Comparison of ENCODE assay signal across 8 cellular contexts in genomic region chr2:23636412-23636811, GRCh38.
DNase-seq lines count a peak whose midpoint lies in the region; ATAC-seq and TF ChIP-seq lines count a peak whose summit lies in the region.
"Had no signal": no experiment of that assay in that cellular context is flagged by ENCODE, and none has a peak within 500 bp of the region (broad histone marks: within the 10 kb centered on the region; RNA-seq: fewer than 3 reads in every experiment).

No MANE protein-coding gene starts in this region.

- no peak overlapping the region for H2AFZ ChIP-seq in smooth muscle cell (ENCODE audit: low read depth)

- H3K4me1 ChIP-seq in smooth muscle cell (ENCODE audit: low read depth): peaks cover 14% of the 10 kb centered on the region
- H3K4me1 ChIP-seq: suprapubic skin had no signal

- 77% methylated on average over 10 of the region's 10 CpGs for WGBS in smooth muscle cell (ENCODE audit: low lambda C conversion rate)

- peak overlapping the region; percentile 45 for H3K4me2 ChIP-seq in smooth muscle cell

- no peaks in the 10 kb centered on the region for H3K9me3 ChIP-seq in smooth muscle cell (replicated peaks; ENCODE audit: low read depth)
- H3K9me3 ChIP-seq: suprapubic skin had no signal

- peak overlapping the region; percentile 4 for H3K9ac ChIP-seq in smooth muscle cell (ENCODE audit: low read depth)

- H3K79me2 ChIP-seq in smooth muscle cell (ENCODE audit: low read depth): no peaks in the 10 kb centered on the region

- peak; percentile 16 for DNase-seq in HCEC 1CT
- peak; percentile 22 for DNase-seq in SW480 (ENCODE audit: low spot score)
- peak; percentile 58 for DNase-seq in left cardiac atrium
- DNase-seq in smooth muscle cell (lab: John Stamatoyannopoulos, UW; ENCODE audit: unreplicated experiment): no peak
- DNase-seq in GM19238 (ENCODE audit: insufficient read length, low spot score): no peak

- no peaks in the 10 kb centered on the region for H3K27me3 ChIP-seq in smooth muscle cell (ENCODE audit: low read depth)
- H3K27me3 ChIP-seq: suprapubic skin had no signal

- no peak overlapping the region for H3K27ac ChIP-seq in smooth muscle cell (ENCODE audit: low read depth)
- H3K27ac ChIP-seq: suprapubic skin had no signal

- peak; percentile 6 for TF ChIP-seq CTCF in smooth muscle cell (IDR thresholded peaks at IDR 0.05; ENCODE audit: borderline replicate concordance, insufficient read depth, poor library complexity, severe bottlenecking)

- H3K4me3 ChIP-seq in smooth muscle cell: no peak overlapping the region
- H3K4me3 ChIP-seq: suprapubic skin had no signal

- no peaks in the 10 kb centered on the region for H3K36me3 ChIP-seq in smooth muscle cell (ENCODE audit: low read depth)

- intact Hi-C loops in left cardiac atrium (cut with DNase I): no loop called here

- H4K20me1 ChIP-seq in smooth muscle cell (ENCODE audit: low read depth): no peaks in the 10 kb centered on the region

- no peaks in the 10 kb centered on the region for H3F3A ChIP-seq in smooth muscle cell (ENCODE audit: low read depth)

- peak; percentile 63 to 67 for ATAC-seq in left cardiac atrium
- ATAC-seq in GM21619 (IDR thresholded peaks at IDR 0.05; ENCODE audit: unreplicated experiment): no peak
- ATAC-seq in GM19397 (IDR thresholded peaks at IDR 0.05; ENCODE audit: unreplicated experiment): no peak

Comparison
In these comparisons a context has a peak if more than half of its experiments do, and no peak if none do; other contexts are left out.
1. DNase-seq: peak in HCEC 1CT (single experiment), SW480 (single experiment) and left cardiac atrium (single experiment); none in smooth muscle cell (single experiment) and GM19238 (single experiment).
2. ATAC-seq: peak in left cardiac atrium (2 of 2); none in GM21619 (single experiment) and GM19397 (single experiment).